ENCODE assay signal across 1 cellular context in genomic region chr3:187531831-187532230, GRCh38.
TF ChIP-seq lines count a peak whose summit lies in the region.

No MANE protein-coding gene starts in this region.

TF ChIP-seq in HepG2, 621 proteins besides CTCF, POLR2A, EP300 and RAD21 (continued from another document):
- TF ChIP-seq ZBTB37 (CRISPR knock-in tag; IDR thresholded peaks at IDR 0.05) (no peak), ARID3A (IDR thresholded peaks at IDR 0.05; ENCODE audit: low read depth, low read length) (no peak), MATR3 (CRISPR knock-in tag; IDR thresholded peaks at IDR 0.05) (no peak), HOXA5 (CRISPR knock-in tag; IDR thresholded peaks at IDR 0.05) (no peak), TEF (CRISPR knock-in tag; IDR thresholded peaks at IDR 0.05) (no peak), MZF1 (CRISPR knock-in tag; IDR thresholded peaks at IDR 0.05; ENCODE audit: borderline replicate concordance) (no peak), CREB1 (IDR thresholded peaks at IDR 0.05) (peak; percentile 55; the same call in 1 of the 2 replicates), CREB1 (CRISPR knock-in tag; IDR thresholded peaks at IDR 0.05) (no peak), ARNT (IDR thresholded peaks at IDR 0.05) (no peak), ZNF589 (CRISPR knock-in tag; conservative IDR thresholded peaks at IDR 0.05) (no peak), ATF7 (IDR thresholded peaks at IDR 0.05) (peak; percentile 67), ATF7 (CRISPR knock-in tag; IDR thresholded peaks at IDR 0.05) (no peak), ZNF317 (CRISPR knock-in tag; IDR thresholded peaks at IDR 0.05) (no peak)
